In genomic region chr3:52253314-52254260, GRCh38 we compare ENCODE assay signal across 8 cellular contexts. TPM values are rescaled to one million over a fixed set of nuclear protein-coding genes. Genes with fewer than 3 reads are reported as not detected.
DNase-seq lines count a peak whose midpoint lies in the region; ATAC-seq and TF ChIP-seq lines count a peak whose summit lies in the region.

No MANE protein-coding gene starts in this region.

- H3K9me3 ChIP-seq in neuronal stem cell (replicated peaks in 1 of 2; ENCODE audit: control insufficient read depth in 2 of 2, insufficient read depth in 1 of 2, low read depth in 1 of 2, low read length in 2 of 2) (no peaks in the 10 kb centered on the region), transverse colon (no peaks in the 10 kb centered on the region), SK-N-SH (no peaks in the 10 kb centered on the region)

- H3K36me3 ChIP-seq in neuronal stem cell (replicated peaks in 1 of 2; ENCODE audit: control insufficient read depth in 2 of 2, insufficient read depth in 2 of 2, low read length in 2 of 2) (peaks cover 46 to 96% of the 10 kb centered on the region in 2 donors), transverse colon (peaks cover 0 to 41% (median 16%) of the 10 kb centered on the region in 4 donors), SK-N-SH (replicated peaks in 1 of 2; ENCODE audit: control insufficient read depth in 1 of 2, insufficient read depth in 2 of 2, low read length in 1 of 2) (peaks cover 45 to 64% of the 10 kb centered on the region in 2 experiments)

- no peaks in the 10 kb centered on the region for H4K20me1 ChIP-seq in SK-N-SH (ENCODE audit: insufficient read depth)

- H3K4me1 Mint-ChIP-seq in activated B cell treated with CpG ODN at 0.5 μM for 24 hours = peaks cover 42% of the 10 kb centered on the region
- peaks cover 85% of the 10 kb centered on the region for H3K4me1 Mint-ChIP-seq in central memory CD8-positive, alpha-beta T cell

- H3K27ac Mint-ChIP-seq in activated B cell treated with CpG ODN at 0.5 μM for 24 hours = peak overlapping the region; percentile 97
- peak overlapping the region; percentile 97 for H3K27ac Mint-ChIP-seq in central memory CD8-positive, alpha-beta T cell (ENCODE audit: low read depth)

- WGBS in neuronal stem cell (ENCODE audit: extremely low coverage in 2 of 2, insufficient read length in 2 of 2, insufficient replicate concordance in 1 of 2), 2 donors = no CpG with 5 or more reads among the region's 11 CpGs
- 59 to 86% methylated on average over 4 to 11 of the region's 11 CpGs for WGBS in transverse colon (ENCODE audit: low coverage in 1 of 2), 2 donors
- WGBS in SK-N-SH (ENCODE audit: low lambda C conversion rate) = 95% methylated on average over 9 of the region's 11 CpGs

- H2AK5ac ChIP-seq in neuronal stem cell (ENCODE audit: low read depth, low read length) = no peak overlapping the region

- no peak overlapping the region for H2BK12ac ChIP-seq in neuronal stem cell (ENCODE audit: low read length)

- H2BK15ac ChIP-seq in neuronal stem cell (ENCODE audit: low read length) = no peak overlapping the region

- H3K14ac ChIP-seq in neuronal stem cell (ENCODE audit: low read length) = no peak overlapping the region

- no peak overlapping the region for H3K27ac ChIP-seq in neuronal stem cell (replicated peaks; ENCODE audit: low read length)
- peak overlapping the region; percentile 64 to 80 (median 72) for H3K27ac ChIP-seq in transverse colon
- no peak overlapping the region for H3K27ac ChIP-seq in SK-N-SH (ENCODE audit: low read depth in 2 of 2, low read length in 1 of 2)

- H3F3A ChIP-seq in SK-N-SH (replicated peaks; ENCODE audit: insufficient read depth) = peaks cover 19% of the 10 kb centered on the region

- H3K4me2 ChIP-seq in neuronal stem cell (ENCODE audit: insufficient read depth, low read length, poor library complexity, severe bottlenecking) (no peak overlapping the region), SK-N-SH (no peak overlapping the region)

- H3K27me3 ChIP-seq in neuronal stem cell (ENCODE audit: control insufficient read depth in 3 of 3, insufficient read depth in 3 of 3, low read depth in 1 of 3, low read length in 3 of 3) = no peaks in the 10 kb centered on the region
- H3K27me3 ChIP-seq in transverse colon = no peaks in the 10 kb centered on the region
- H3K27me3 ChIP-seq in SK-N-SH (ENCODE audit: insufficient read depth) = no peaks in the 10 kb centered on the region

- H3K9ac ChIP-seq in neuronal stem cell (ENCODE audit: low read depth, low read length, poor library complexity) (no peak overlapping the region), SK-N-SH (no peak overlapping the region)

- CTCF ChIA-PET in activated B cell treated with CpG ODN at 0.5 μM for 24 hours (lab: Charles Lee) = interaction anchor here (0.6 to 3.5 kb wide), 12 partner anchors 9 to 1904 kb away, joined by 3 to 32 read pairs (median 5); partner anchors contain the start of genes TLR9 and WDR82
- CTCF ChIA-PET in SK-N-SH (lab: Yijun Ruan, JAX) = interaction anchor here (0.8 to 2.7 kb wide), 2 partner anchors 22 to 33 kb away, joined by 4 to 9 read pairs; no protein-coding TSS in a partner anchor

- no peak for TF ChIP-seq RAD21 in SK-N-SH (IDR thresholded peaks at IDR 0.05; ENCODE audit: low read length)

- peak overlapping the region; percentile 6 for H3K18ac ChIP-seq in neuronal stem cell (ENCODE audit: low read length)

- H2AFZ ChIP-seq in neuronal stem cell (ENCODE audit: low read length) = no peak overlapping the region
- no peak overlapping the region for H2AFZ ChIP-seq in SK-N-SH (ENCODE audit: low read depth)

- peaks cover 23% of the 10 kb centered on the region for H3K79me2 ChIP-seq in SK-N-SH (ENCODE audit: insufficient read depth)

- no peaks in the 10 kb centered on the region for H3K79me1 ChIP-seq in neuronal stem cell (ENCODE audit: low read depth, low read length)

- no peak overlapping the region for H3K23ac ChIP-seq in neuronal stem cell (ENCODE audit: low read depth, low read length, poor library complexity)

- TF ChIP-seq POLR2A in transverse colon (IDR thresholded peaks at IDR 0.05) = no peak

- DNase-seq in DMS53 (lab: John Stamatoyannopoulos, UW) = peak; percentile 19
- no peak for DNase-seq in DMS53 treated with DMSO at 0.1 percent for 48 hours (lab: John Stamatoyannopoulos, UW; ENCODE audit: unreplicated experiment)
- peak; percentile 58 for DNase-seq in activated B cell treated with CpG ODN at 0.5 μM for 24 hours
- DNase-seq in central memory CD8-positive, alpha-beta T cell (ENCODE audit: low spot score in 2 of 2) = peak; percentile 71 to 87
- DNase-seq in neuronal stem cell (ENCODE audit: low spot score) = no peak
- peak; percentile 68 for DNase-seq in transverse colon
- DNase-seq in SK-N-SH = no peak

- no peaks in the 10 kb centered on the region for H3K9me2 ChIP-seq in SK-N-SH

- peaks cover 77% of the 10 kb centered on the region for H3K36me3 Mint-ChIP-seq in activated B cell treated with CpG ODN at 0.5 μM for 24 hours (ENCODE audit: low read depth)
- H3K36me3 Mint-ChIP-seq in central memory CD8-positive, alpha-beta T cell (ENCODE audit: insufficient read depth) = peaks cover 77% of the 10 kb centered on the region

- no peak overlapping the region for H2BK5ac ChIP-seq in neuronal stem cell (ENCODE audit: low read length)

- no peak for TF ChIP-seq EP300 in transverse colon (IDR thresholded peaks at IDR 0.05; ENCODE audit: low read depth)
- no peak for TF ChIP-seq EP300 in SK-N-SH (IDR thresholded peaks at IDR 0.05; ENCODE audit: borderline replicate concordance in 1 of 2, low read depth in 1 of 2, low read length in 1 of 2)

- H4K8ac ChIP-seq in neuronal stem cell (ENCODE audit: low read depth, low read length) = no peak overlapping the region

- ATAC-seq in HG03457 (IDR thresholded peaks at IDR 0.05; ENCODE audit: unreplicated experiment) = peak; percentile 77
- peak; percentile 96 for ATAC-seq in activated B cell treated with CpG ODN at 0.5 μM for 24 hours (ENCODE audit: low read depth)
- peak; percentile 92 for ATAC-seq in central memory CD8-positive, alpha-beta T cell (replicated peaks; ENCODE audit: extremely low read depth, poor library complexity, severe bottlenecking)

- no peaks in the 10 kb centered on the region for H3K9me3 Mint-ChIP-seq in activated B cell treated with CpG ODN at 0.5 μM for 24 hours
- no peaks in the 10 kb centered on the region for H3K9me3 Mint-ChIP-seq in central memory CD8-positive, alpha-beta T cell

- TF ChIP-seq CTCF in activated B cell treated with CpG ODN at 0.5 μM for 24 hours (IDR thresholded peaks at IDR 0.05) (no peak), transverse colon (IDR thresholded peaks at IDR 0.05) (no peak), SK-N-SH (IDR thresholded peaks at IDR 0.05) (no peak)

- H3K4me1 ChIP-seq in neuronal stem cell (ENCODE audit: control insufficient read depth in 2 of 2, insufficient read depth in 1 of 2, low read depth in 1 of 2, low read length in 2 of 2) = no peaks in the 10 kb centered on the region
- peaks cover 0 to 17% (median 6%) of the 10 kb centered on the region in 4 donors for H3K4me1 ChIP-seq in transverse colon
- H3K4me1 ChIP-seq in SK-N-SH (ENCODE audit: control insufficient read depth in 1 of 2, insufficient read depth in 2 of 2, low read depth in 1 of 2, low read length in 1 of 2) = peaks cover 0 to 8% of the 10 kb centered on the region in 2 experiments; a peak in 1 of 4 replicates

- POLR2A ChIA-PET in activated B cell treated with CpG ODN at 0.5 μM for 24 hours (lab: Charles Lee) = interaction anchor here (0.6 to 6.0 kb wide), 18 partner anchors 10 to 310 kb away, joined by 3 to 88 read pairs (median 5); partner anchors contain the start of genes ACY1, GLYCTK, POC1A and TLR9
- POLR2A ChIA-PET in SK-N-SH (lab: Yijun Ruan, JAX) = interaction anchor here (1.0 kb wide), 1 partner anchor 25 kb away, joined by 3 read pairs; the partner anchor contains the start of gene WDR82

- no peak overlapping the region for H3K4me3 ChIP-seq in neuronal stem cell (ENCODE audit: low read length in 2 of 2)
- H3K4me3 ChIP-seq in transverse colon = no peak overlapping the region
- no peak overlapping the region for H3K4me3 ChIP-seq in SK-N-SH (ENCODE audit: low read depth in 2 of 2, low read length in 1 of 2)

- H3K4ac ChIP-seq in neuronal stem cell (ENCODE audit: low read length) = no peak overlapping the region

- no peaks in the 10 kb centered on the region for H3K27me3 Mint-ChIP-seq in activated B cell treated with CpG ODN at 0.5 μM for 24 hours
- no peaks in the 10 kb centered on the region for H3K27me3 Mint-ChIP-seq in central memory CD8-positive, alpha-beta T cell

- intact Hi-C loops in activated B cell treated with CpG ODN at 0.5 μM for 24 hours (cut with micrococcal nuclease) (loop anchor here (1.0 kb wide), 8 partner anchors 9 to 34 kb away; partner anchors contain the start of genes GLYCTK, TLR9, TWF2 and WDR82), transverse colon (cut with DNase I; ENCODE audit: low total_unique reads) (no loop called here)

- H2BK120ac ChIP-seq in neuronal stem cell (ENCODE audit: low read depth, low read length) = no peak overlapping the region

- no peak overlapping the region for H4K91ac ChIP-seq in neuronal stem cell (ENCODE audit: low read depth, low read length, poor library complexity)

- H3K4me3 Mint-ChIP-seq in activated B cell treated with CpG ODN at 0.5 μM for 24 hours = peak overlapping the region; percentile 76
- peak overlapping the region; percentile 78 for H3K4me3 Mint-ChIP-seq in central memory CD8-positive, alpha-beta T cell

- in situ Hi-C loops in transverse colon (cut with MboI; ENCODE audit: low pct_ligation_motif_present in 1 of 4, low pct_unique_long_range_greater_than_20kb in 1 of 4, low sequenced_read_pairs in 3 of 4) = no loop called here

RNA-seq across cellular contexts. Expression of gene PPM1M, which starts 8.0 kb away (rescaled TPM):
- 44.4 and 44.6 TPM in 2 replicates for total RNA-seq in activated B cell treated with CpG ODN at 0.5 μM for 24 hours
- 3.5 TPM for polyA plus RNA-seq in neuronal stem cell (2013, experiment 1 of 2)
- 3.7 TPM for polyA plus RNA-seq in neuronal stem cell (2013, experiment 2 of 2)
- total RNA-seq in transverse colon = 1 to 10 TPM; 2.0 to 8.4 (median 6.2) TPM
- polyA plus RNA-seq in SK-N-SH (2012; rRNA removed) = 19.2 and 23.9 TPM in 2 replicates
- polyA plus RNA-seq in SK-N-SH (2012; cell fraction: cytosol; rRNA removed) = 11.7 and 15.6 TPM in 2 replicates
- 56.2 and 60.9 TPM in 2 replicates for polyA plus RNA-seq in SK-N-SH (2012; cell fraction: nucleus; rRNA removed)

RNA-seq across cellular contexts. Expression of gene TWF2, which starts 14.6 kb away (rescaled TPM):
- total RNA-seq in activated B cell treated with CpG ODN at 0.5 μM for 24 hours (74.1 and 76.7 TPM in 2 replicates), transverse colon (10 to 100 TPM; 29.9 to 82.7 (median 61.0) TPM)
- 21.7 TPM for polyA plus RNA-seq in neuronal stem cell (2013, experiment 1 of 2)
- 20.9 TPM for polyA plus RNA-seq in neuronal stem cell (2013, experiment 2 of 2)
- polyA plus RNA-seq in SK-N-SH (2012; rRNA removed) = 157 and 188 TPM in 2 replicates
- 81.6 and 132 TPM in 2 replicates for polyA plus RNA-seq in SK-N-SH (2012; cell fraction: cytosol; rRNA removed)
- polyA plus RNA-seq in SK-N-SH (2012; cell fraction: nucleus; rRNA removed) = 125 and 150 TPM in 2 replicates

RNA-seq across cellular contexts. Expression of gene WDR82, which starts 24.9 kb away (rescaled TPM):
- total RNA-seq in activated B cell treated with CpG ODN at 0.5 μM for 24 hours (84.1 and 86.4 TPM in 2 replicates), transverse colon (10 to 100 TPM; 14.6 to 44.9 (median 40.8) TPM)
- 37.2 TPM for polyA plus RNA-seq in neuronal stem cell (2013, experiment 1 of 2)
- polyA plus RNA-seq in neuronal stem cell (2013, experiment 2 of 2) = 38.6 TPM
- 41.2 and 57.8 TPM in 2 replicates for polyA plus RNA-seq in SK-N-SH (2012; rRNA removed)
- 55.6 and 67.2 TPM in 2 replicates for polyA plus RNA-seq in SK-N-SH (2012; cell fraction: cytosol; rRNA removed)
- polyA plus RNA-seq in SK-N-SH (2012; cell fraction: nucleus; rRNA removed) = 11.1 and 24.5 TPM in 2 replicates

RNA-seq across cellular contexts. Expression of gene TLR9, which starts 28.1 kb away (rescaled TPM):
- 10.4 and 11.4 TPM in 2 replicates for total RNA-seq in activated B cell treated with CpG ODN at 0.5 μM for 24 hours
- polyA plus RNA-seq in neuronal stem cell (2013, experiment 1 of 2) = 0.04 TPM
- 0.10 TPM for polyA plus RNA-seq in neuronal stem cell (2013, experiment 2 of 2)
- total RNA-seq in transverse colon = under 1 TPM in 1 of 4 donors, not detected in 3; 0.16 TPM
- 0.12 TPM in 1 of 2 replicates, not detected in the other for polyA plus RNA-seq in SK-N-SH (2012; rRNA removed)
- polyA plus RNA-seq in SK-N-SH (2012; cell fraction: cytosol; rRNA removed) = not detected in 2 replicates
- 0.31 and 0.38 TPM in 2 replicates for polyA plus RNA-seq in SK-N-SH (2012; cell fraction: nucleus; rRNA removed)

RNA-seq across cellular contexts. Expression of gene GLYCTK, which starts 34.0 kb away (rescaled TPM):
- total RNA-seq in activated B cell treated with CpG ODN at 0.5 μM for 24 hours (28.2 and 33.5 TPM in 2 replicates), transverse colon (100 to 1,000 TPM in 1 of 4 donors, 10 to 100 TPM in 3; 43.7 to 118 (median 73.7) TPM)
- polyA plus RNA-seq in neuronal stem cell (2013, experiment 1 of 2) = 0.85 TPM
- polyA plus RNA-seq in neuronal stem cell (2013, experiment 2 of 2) = 1.1 TPM
- 16.8 and 18.8 TPM in 2 replicates for polyA plus RNA-seq in SK-N-SH (2012; rRNA removed)
- 4.5 and 7.4 TPM in 2 replicates for polyA plus RNA-seq in SK-N-SH (2012; cell fraction: cytosol; rRNA removed)
- 76.2 and 100 TPM in 2 replicates for polyA plus RNA-seq in SK-N-SH (2012; cell fraction: nucleus; rRNA removed)

Comparison
In these comparisons a context has a peak if more than half of its experiments do, and no peak if none do; other contexts are left out.
1. DNase-seq: peak in DMS53 (single experiment), activated B cell treated with CpG ODN at 0.5 μM for 24 hours (single experiment), central memory CD8-positive, alpha-beta T cell (2 of 2) and transverse colon (single experiment); none in DMS53 treated with DMSO at 0.1 percent for 48 hours (single experiment), neuronal stem cell (single experiment) and SK-N-SH (single experiment).
2. H3K27ac ChIP-seq: peak in transverse colon (4 of 4); none in neuronal stem cell (single experiment) and SK-N-SH (0 of 2).
3. Peak in every context shown above with its lines, with median percentiles within 50 percentile points of each other: ATAC-seq.